8 cellular contexts compared by ENCODE assay signal in genomic region chr2:113248997-113249770, GRCh38. TPM values are rescaled to one million over a fixed set of nuclear protein-coding genes. Genes with fewer than 3 reads are reported as not detected.
DNase-seq lines count a peak whose midpoint lies in the region; ATAC-seq and TF ChIP-seq lines count a peak whose summit lies in the region.

No MANE protein-coding gene starts in this region.

- H3K4me1 Mint-ChIP-seq in endodermal cell = peaks cover 3% of the 10 kb centered on the region
- H3K4me1 Mint-ChIP-seq in mesothelial cell of epicardium = peaks cover 4% of the 10 kb centered on the region

- H3K27ac ChIP-seq in endodermal cell (ENCODE audit: low read depth, low read length) = no peak overlapping the region

- 75 to 84% methylated on average over 9 to 10 of the region's 10 CpGs for WGBS in endodermal cell (ENCODE audit: insufficient coverage in 1 of 2, insufficient read length in 1 of 2), 2 experiments

- H3K4me3 Mint-ChIP-seq in endodermal cell (no peak overlapping the region), mesothelial cell of epicardium (no peak overlapping the region)

- peaks cover 10% of the 10 kb centered on the region for H3K27me3 ChIP-seq in endodermal cell (ENCODE audit: control insufficient read depth, insufficient read depth, low read length, poor library complexity, severe bottlenecking)

- H3K36me3 Mint-ChIP-seq in endodermal cell (ENCODE audit: low read depth) (no peaks in the 10 kb centered on the region), mesothelial cell of epicardium (no peaks in the 10 kb centered on the region)

- no peaks in the 10 kb centered on the region for H3K4me1 ChIP-seq in endodermal cell (ENCODE audit: control insufficient read depth, insufficient read depth, low read length)

- H3K4me3 ChIP-seq in endodermal cell (ENCODE audit: low read length) = no peak overlapping the region

- H3K9me3 Mint-ChIP-seq in endodermal cell = no peaks in the 10 kb centered on the region
- no peaks in the 10 kb centered on the region for H3K9me3 Mint-ChIP-seq in mesothelial cell of epicardium

- H3K36me3 ChIP-seq in endodermal cell (ENCODE audit: control insufficient read depth, insufficient read depth, low read length) = no peaks in the 10 kb centered on the region

- ATAC-seq in HG03175 (IDR thresholded peaks at IDR 0.05; ENCODE audit: unreplicated experiment) (peak; percentile 68), GM21529 (IDR thresholded peaks at IDR 0.05; ENCODE audit: unreplicated experiment) (no peak)

- no peak overlapping the region for H3K9ac ChIP-seq in endodermal cell (ENCODE audit: extremely low read depth, low read length, poor library complexity, severe bottlenecking)

- H3K27ac Mint-ChIP-seq in endodermal cell (peak overlapping the region; percentile 44), mesothelial cell of epicardium (no peak overlapping the region)

- TF ChIP-seq CTCF in endodermal cell (conservative IDR thresholded peaks at IDR 0.05) = peak; percentile 94
- peak; percentile 90 for TF ChIP-seq CTCF in mesothelial cell of epicardium (IDR thresholded peaks at IDR 0.05; ENCODE audit: unreplicated experiment)

- H3K27me3 Mint-ChIP-seq in endodermal cell (ENCODE audit: insufficient read depth) = peaks cover 13% of the 10 kb centered on the region
- peaks cover 17% of the 10 kb centered on the region for H3K27me3 Mint-ChIP-seq in mesothelial cell of epicardium (ENCODE audit: low read depth)

- DNase-seq in G401 (ENCODE audit: low spot score) (peak; percentile 39), NCI-H82 (lab: John Stamatoyannopoulos, UW) (peak; percentile 81), endodermal cell (peak; percentile 94), mesothelial cell of epicardium (ENCODE audit: low spot score in 2 of 2, unreplicated experiment in 2 of 2) (peak; percentile 46 to 84)
- DNase-seq in activated CD8-positive, alpha-beta memory T cell treated with anti-CD3 and anti-CD28 coated beads for 24 hours = peak; percentile 91
- DNase-seq in stimulated activated CD8-positive, alpha-beta memory T cell treated with anti-CD3 and anti-CD28 coated beads, Interleukin-2, amount 100 ng/mL, for 48 hours (ENCODE audit: low read depth in 2 of 2) = peak; percentile 50 to 62

- in situ Hi-C loops in G401 (cut with HindIII; ENCODE audit: low sequenced_read_pairs) = no loop called here

- H3K9me3 ChIP-seq in endodermal cell (ENCODE audit: control insufficient read depth, low read length) = no peaks in the 10 kb centered on the region

RNA-seq across cellular contexts. Expression of gene PAX8, which starts 29.5 kb away (rescaled TPM):
- not detected in 2 replicates for total RNA-seq in G401 (2014; rRNA removed; shearing (Covaris generic))
- total RNA-seq in endodermal cell (under 1 TPM; 0.09 to 0.11 TPM), mesothelial cell of epicardium (0.13 to 0.31 TPM in 2 of 3 replicates, not detected in the other)
- 5.7 TPM for polyA plus RNA-seq in endodermal cell (2013, experiment 1 of 2)
- 6.3 TPM for polyA plus RNA-seq in endodermal cell (2013, experiment 2 of 2)

Comparison
In these comparisons a context has a peak if more than half of its experiments do, and no peak if none do; other contexts are left out.
1. DNase-seq: peak in every context shown above with its lines; median percentile 94 in endodermal cell; 91 in activated CD8-positive, alpha-beta memory T cell treated with anti-CD3 and anti-CD28 coated beads for 24 hours; 81 in NCI-H82; 65 in mesothelial cell of epicardium; 56 in stimulated activated CD8-positive, alpha-beta memory T cell treated with anti-CD3 and anti-CD28 coated beads, Interleukin-2, amount 100 ng/mL, for 48 hours; 39 in G401.